1 cellular context compared by ENCODE assay signal in genomic region chr3:13884851-13885703, GRCh38.
TF ChIP-seq lines count a peak whose summit lies in the region.

No MANE protein-coding gene starts in this region.

TF ChIP-seq in A549, 52 proteins besides CTCF, POLR2A, EP300 and RAD21 (continued from another document):
- no peak for TF ChIP-seq REST (IDR thresholded peaks at IDR 0.05)
- TF ChIP-seq PBX3 (IDR thresholded peaks at IDR 0.05), result no peak
